In the genomic region with DNA sequence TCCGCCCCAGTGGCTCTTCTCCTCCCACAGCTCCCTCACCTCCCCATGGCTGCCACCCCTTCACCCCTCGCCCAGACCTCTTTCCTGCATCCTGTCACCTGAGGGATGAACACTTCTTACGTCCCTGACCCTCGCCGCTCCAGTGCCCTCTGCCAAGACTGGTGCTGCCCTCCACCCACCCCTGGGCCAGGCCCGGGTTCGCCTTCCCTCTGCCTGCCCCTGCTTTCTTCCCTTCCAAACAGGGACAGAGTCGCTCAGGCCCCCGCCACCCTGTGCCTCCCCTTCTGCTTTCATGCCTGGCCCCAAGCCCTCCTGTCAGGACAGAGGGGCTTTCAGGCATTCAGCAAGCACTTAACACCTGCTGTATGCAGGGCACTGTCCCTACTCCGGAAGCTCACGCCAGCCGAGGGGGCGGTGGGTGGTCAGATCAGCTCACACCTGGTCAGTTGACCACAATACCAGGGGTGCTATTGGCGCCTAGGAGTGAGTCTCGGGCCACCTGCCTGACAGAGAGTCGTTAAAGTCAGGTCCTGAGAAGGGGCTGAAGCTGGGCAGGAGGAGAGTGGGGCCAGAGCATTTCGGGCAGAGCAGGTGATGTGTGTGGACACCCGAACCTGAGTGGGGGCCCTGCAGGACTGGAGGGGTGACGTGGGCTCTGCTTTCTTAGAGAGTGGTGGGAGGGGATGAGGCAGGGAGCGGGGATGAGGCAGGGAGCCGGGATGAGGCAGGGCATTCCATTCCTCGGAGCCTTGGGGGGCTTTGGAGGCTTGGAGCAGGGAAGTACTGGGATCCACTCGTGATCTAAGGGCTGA, we compare ENCODE assay signal across 19 cellular contexts. TPM values are rescaled to one million over a fixed set of nuclear protein-coding genes. Genes with fewer than 3 reads are reported as not detected.
A peak's percentile ranks its signal among the peaks of the same experiment; 100 is the strongest.
DNase-seq lines count a peak whose midpoint lies in the region; ATAC-seq and TF ChIP-seq lines count a peak whose summit lies in the region.
"Had no signal": no experiment of that assay in that cellular context is flagged by ENCODE, and none has a peak within 500 bp of the region (broad histone marks: within the 10 kb centered on the region; RNA-seq: fewer than 3 reads in every experiment).

No MANE protein-coding gene starts in this region.

- H2AFZ ChIP-seq in SK-N-SH (ENCODE audit: low read depth), result no peak overlapping the region

- no peak overlapping the region for H3K4me2 ChIP-seq in SK-N-SH
- H3K4me2 ChIP-seq: KMS-11 had no signal

- H3K27ac ChIP-seq in SK-N-SH (ENCODE audit: low read depth in 2 of 2, low read length in 1 of 2), result no peak overlapping the region
- no peak overlapping the region for H3K27ac ChIP-seq in lower lobe of right lung
- H3K27ac ChIP-seq in upper lobe of right lung, result no peak overlapping the region
- H3K27ac ChIP-seq: 22Rv1, C4-2B, KMS-11, RWPE1 had no signal

- H3K4me3 Mint-ChIP-seq in natural killer cell treated with Interleukin-12 subunit alpha and Interleukin-12 subunit beta and Interleukin-15 and Interleukin-18, amount 100 ng/mL, for 72 hours, result peak overlapping the region; percentile 4
- no peak overlapping the region for H3K4me3 Mint-ChIP-seq in natural killer cell

- H3K4me1 ChIP-seq in SK-N-SH (ENCODE audit: control insufficient read depth in 1 of 2, insufficient read depth in 2 of 2, low read depth in 1 of 2, low read length in 1 of 2) (peaks cover 0 to 2% of the 10 kb centered on the region in 2 experiments; a peak in 1 of 4 replicates), lower lobe of right lung (peaks cover 18% of the 10 kb centered on the region), upper lobe of right lung (peaks cover 10% of the 10 kb centered on the region)

- no peaks in the 10 kb centered on the region for H4K20me1 ChIP-seq in SK-N-SH (ENCODE audit: insufficient read depth)

- TF ChIP-seq CTCF in SK-N-SH (IDR thresholded peaks at IDR 0.05) (no peak), natural killer cell (IDR thresholded peaks at IDR 0.05) (no peak), lower lobe of right lung (IDR thresholded peaks at IDR 0.05) (no peak), upper lobe of right lung (IDR thresholded peaks at IDR 0.05) (no peak)

- intact Hi-C loops in natural killer cell (cut with micrococcal nuclease), result no loop called here
- intact Hi-C loops in lower lobe of right lung (cut with DNase I), result no loop called here
- intact Hi-C loops in upper lobe of right lung (cut with DNase I), result no loop called here

- peak overlapping the region; percentile 16 to 88 for H3K27ac Mint-ChIP-seq in natural killer cell treated with Interleukin-12 subunit alpha and Interleukin-12 subunit beta and Interleukin-15 and Interleukin-18, amount 100 ng/mL, for 72 hours
- peak overlapping the region in 1 of 2 donors; percentile 86 for H3K27ac Mint-ChIP-seq in natural killer cell

- ATAC-seq in SK-N-SH treated with all-trans-retinoic acid at 6 μM for 48 hours (no peak), natural killer cell (no peak), lower lobe of right lung (no peak), upper lobe of right lung (no peak)
- ATAC-seq in natural killer cell treated with Interleukin-12 subunit alpha and Interleukin-12 subunit beta and Interleukin-15 and Interleukin-18, amount 100 ng/mL, for 72 hours, result no peak
- ATAC-seq: PC-3 had no signal

- H3K36me3 Mint-ChIP-seq in natural killer cell treated with Interleukin-12 subunit alpha and Interleukin-12 subunit beta and Interleukin-15 and Interleukin-18, amount 100 ng/mL, for 72 hours, result no peaks in the 10 kb centered on the region
- no peaks in the 10 kb centered on the region for H3K36me3 Mint-ChIP-seq in natural killer cell

- no peaks in the 10 kb centered on the region for H3K27me3 ChIP-seq in SK-N-SH (ENCODE audit: insufficient read depth)
- H3K27me3 ChIP-seq in lower lobe of right lung (ENCODE audit: low read depth), result no peaks in the 10 kb centered on the region
- no peaks in the 10 kb centered on the region for H3K27me3 ChIP-seq in upper lobe of right lung

- H3K9ac ChIP-seq in SK-N-SH, result no peak overlapping the region
- H3K9ac ChIP-seq: KMS-11 had no signal

- H3K9me2 ChIP-seq in SK-N-SH, result no peaks in the 10 kb centered on the region

- H3K36me3 ChIP-seq in SK-N-SH (replicated peaks in 1 of 2; ENCODE audit: control insufficient read depth in 1 of 2, insufficient read depth in 2 of 2, low read length in 1 of 2) (no peaks in the 10 kb centered on the region), lower lobe of right lung (no peaks in the 10 kb centered on the region), upper lobe of right lung (no peaks in the 10 kb centered on the region)

- H3K9me3 Mint-ChIP-seq in natural killer cell treated with Interleukin-12 subunit alpha and Interleukin-12 subunit beta and Interleukin-15 and Interleukin-18, amount 100 ng/mL, for 72 hours, result no peaks in the 10 kb centered on the region
- H3K9me3 Mint-ChIP-seq in natural killer cell, result no peaks in the 10 kb centered on the region

- DNase-seq in SK-N-SH, result peak; percentile 26
- DNase-seq in natural killer cell treated with Interleukin-12 subunit alpha and Interleukin-12 subunit beta and Interleukin-15 and Interleukin-18, amount 100 ng/mL, for 72 hours (ENCODE audit: low spot score), result no peak
- no peak for DNase-seq in natural killer cell
- DNase-seq in lower lobe of right lung, result peak; percentile 39
- peak; percentile 62 for DNase-seq in upper lobe of right lung
- no peak for DNase-seq in SW480 (ENCODE audit: low spot score)
- DNase-seq in activated naive CD4-positive, alpha-beta T cell treated with Interleukin-2 at 50 U/mL for 16 hours, result no peak
- DNase-seq: AML-193, DMS79, NCI-H1417, NCI-H187 treated with DMSO at 0.1 percent for 48 hours, NCI-H226, NCI-H524, PC-3 had no signal

- 85% methylated on average over 23 of the region's 23 CpGs for WGBS in SK-N-SH (ENCODE audit: low lambda C conversion rate)

- TF ChIP-seq EP300 in SK-N-SH (IDR thresholded peaks at IDR 0.05; ENCODE audit: borderline replicate concordance in 1 of 2, low read depth in 1 of 2, low read length in 1 of 2), result no peak

- H3K79me2 ChIP-seq in SK-N-SH (ENCODE audit: insufficient read depth), result no peaks in the 10 kb centered on the region

- POLR2A ChIA-PET in SK-N-SH (lab: Yijun Ruan, JAX), result no interaction called here

- peaks cover 23 to 25% of the 10 kb centered on the region in 2 donors for H3K4me1 Mint-ChIP-seq in natural killer cell treated with Interleukin-12 subunit alpha and Interleukin-12 subunit beta and Interleukin-15 and Interleukin-18, amount 100 ng/mL, for 72 hours (ENCODE audit: low read depth in 2 of 2)
- peaks cover 12 to 31% of the 10 kb centered on the region in 2 donors for H3K4me1 Mint-ChIP-seq in natural killer cell

- TF ChIP-seq RAD21 in SK-N-SH (IDR thresholded peaks at IDR 0.05; ENCODE audit: low read length), result no peak

- H3K9me3 ChIP-seq in SK-N-SH, result no peaks in the 10 kb centered on the region
- no peaks in the 10 kb centered on the region for H3K9me3 ChIP-seq in lower lobe of right lung
- H3K9me3 ChIP-seq in upper lobe of right lung, result no peaks in the 10 kb centered on the region

- H3K4me3 ChIP-seq in SK-N-SH (ENCODE audit: low read depth in 2 of 2, low read length in 1 of 2) (no peak overlapping the region), lower lobe of right lung (no peak overlapping the region), upper lobe of right lung (no peak overlapping the region)

- no peaks in the 10 kb centered on the region for H3F3A ChIP-seq in SK-N-SH (replicated peaks; ENCODE audit: insufficient read depth)

- CTCF ChIA-PET in SK-N-SH (lab: Yijun Ruan, JAX), result interaction anchor here (0.7 to 1.4 kb wide), 3 partner anchors 27 to 151 kb away, joined by 3 to 5 read pairs (median 4); no protein-coding TSS in a partner anchor

- H3K27me3 Mint-ChIP-seq in natural killer cell treated with Interleukin-12 subunit alpha and Interleukin-12 subunit beta and Interleukin-15 and Interleukin-18, amount 100 ng/mL, for 72 hours, result no peaks in the 10 kb centered on the region
- no peaks in the 10 kb centered on the region for H3K27me3 Mint-ChIP-seq in natural killer cell (ENCODE audit: low read depth in 2 of 2)

TF ChIP-seq in SK-N-SH, 30 proteins besides CTCF, POLR2A, EP300 and RAD21 (continues in another document):
- TF ChIP-seq, protein P1, sequence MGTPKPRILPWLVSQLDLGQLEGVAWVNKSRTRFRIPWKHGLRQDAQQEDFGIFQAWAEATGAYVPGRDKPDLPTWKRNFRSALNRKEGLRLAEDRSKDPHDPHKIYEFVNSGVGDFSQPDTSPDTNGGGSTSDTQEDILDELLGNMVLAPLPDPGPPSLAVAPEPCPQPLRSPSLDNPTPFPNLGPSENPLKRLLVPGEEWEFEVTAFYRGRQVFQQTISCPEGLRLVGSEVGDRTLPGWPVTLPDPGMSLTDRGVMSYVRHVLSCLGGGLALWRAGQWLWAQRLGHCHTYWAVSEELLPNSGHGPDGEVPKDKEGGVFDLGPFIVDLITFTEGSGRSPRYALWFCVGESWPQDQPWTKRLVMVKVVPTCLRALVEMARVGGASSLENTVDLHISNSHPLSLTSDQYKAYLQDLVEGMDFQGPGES (IDR thresholded peaks at IDR 0.05; ENCODE audit: low read depth, low read length), result no peak
- no peak for TF ChIP-seq FOSL2 (IDR thresholded peaks at IDR 0.05; ENCODE audit: borderline replicate concordance, low read depth)
- TF ChIP-seq TEAD4 (IDR thresholded peaks at IDR 0.05; ENCODE audit: borderline replicate concordance, insufficient read depth), result no peak

TF ChIP-seq in SK-N-SH treated with all-trans-retinoic acid at 6 μM for 48 hours, 23 proteins besides CTCF, POLR2A, EP300 and RAD21 (continues in another document):
- TF ChIP-seq ZNF565 (CRISPR knock-in tag; conservative IDR thresholded peaks at IDR 0.05; ENCODE audit: low read depth) (no peak), SNAI2 (CRISPR knock-in tag; IDR thresholded peaks at IDR 0.05) (no peak), ZFP30 (CRISPR knock-in tag; IDR thresholded peaks at IDR 0.05) (no peak), OSR1 (CRISPR knock-in tag; IDR thresholded peaks at IDR 0.05) (no peak), RARB (CRISPR knock-in tag; IDR thresholded peaks at IDR 0.05) (no peak)
- TF ChIP-seq, protein P2, sequence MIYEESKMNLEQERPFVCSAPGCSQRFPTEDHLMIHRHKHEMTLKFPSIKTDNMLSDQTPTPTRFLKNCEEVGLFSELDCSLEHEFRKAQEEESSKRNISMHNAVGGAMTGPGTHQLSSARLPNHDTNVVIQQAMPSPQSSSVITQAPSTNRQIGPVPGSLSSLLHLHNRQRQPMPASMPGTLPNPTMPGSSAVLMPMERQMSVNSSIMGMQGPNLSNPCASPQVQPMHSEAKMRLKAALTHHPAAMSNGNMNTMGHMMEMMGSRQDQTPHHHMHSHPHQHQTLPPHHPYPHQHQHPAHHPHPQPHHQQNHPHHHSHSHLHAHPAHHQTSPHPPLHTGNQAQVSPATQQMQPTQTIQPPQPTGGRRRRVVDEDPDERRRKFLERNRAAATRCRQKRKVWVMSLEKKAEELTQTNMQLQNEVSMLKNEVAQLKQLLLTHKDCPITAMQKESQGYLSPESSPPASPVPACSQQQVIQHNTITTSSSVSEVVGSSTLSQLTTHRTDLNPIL (CRISPR knock-in tag; IDR thresholded peaks at IDR 0.05; ENCODE audit: low read depth), result no peak

RNA-seq across cellular contexts. Expression of a gene that starts 26.0 kb away (rescaled TPM):
- 34.6 and 77.0 TPM in 2 replicates for polyA plus RNA-seq in SK-N-SH (2012; rRNA removed)
- polyA plus RNA-seq in SK-N-SH (2012; cell fraction: cytosol; rRNA removed), result 42.6 and 64.9 TPM in 2 replicates
- 45.4 and 53.6 TPM in 2 replicates for polyA plus RNA-seq in SK-N-SH (2012; cell fraction: nucleus; rRNA removed)
- 10 to 100 TPM; 13.8 to 19.0 TPM for total RNA-seq in natural killer cell treated with Interleukin-12 subunit alpha and Interleukin-12 subunit beta and Interleukin-15 and Interleukin-18, amount 100 ng/mL, for 72 hours
- 10 to 100 TPM; 31.1 to 45.2 (median 39.8) TPM for total RNA-seq in natural killer cell
- 132 TPM for total RNA-seq in lower lobe of right lung
- total RNA-seq in upper lobe of right lung, result 160 TPM

Comparison
In these comparisons a context has a peak if more than half of its experiments do, and no peak if none do; other contexts are left out.
1. DNase-seq: peak in SK-N-SH (single experiment), lower lobe of right lung (single experiment) and upper lobe of right lung (single experiment); none in natural killer cell treated with Interleukin-12 subunit alpha and Interleukin-12 subunit beta and Interleukin-15 and Interleukin-18, amount 100 ng/mL, for 72 hours (single experiment), natural killer cell (single experiment), SW480 (single experiment) and activated naive CD4-positive, alpha-beta T cell treated with Interleukin-2 at 50 U/mL for 16 hours (single experiment).